In genomic region chr5:107449369-107449768, GRCh38 we compare ENCODE assay signal across 1 cellular context.
TF ChIP-seq lines count a peak whose summit lies in the region.

No MANE protein-coding gene starts in this region.

TF ChIP-seq in HepG2, 621 proteins besides CTCF, POLR2A, EP300 and RAD21 (continued from another document):
- TF ChIP-seq ZNF770 (CRISPR knock-in tag; IDR thresholded peaks at IDR 0.05) (no peak), ZNF747 (CRISPR knock-in tag; IDR thresholded peaks at IDR 0.05; ENCODE audit: borderline replicate concordance) (no peak), ZNF263 (CRISPR knock-in tag; IDR thresholded peaks at IDR 0.05) (no peak), JUNB (CRISPR knock-in tag; IDR thresholded peaks at IDR 0.05; ENCODE audit: borderline replicate concordance) (no peak), SIX1 (CRISPR knock-in tag; IDR thresholded peaks at IDR 0.05; ENCODE audit: borderline replicate concordance) (no peak), ZNF280B (CRISPR knock-in tag; IDR thresholded peaks at IDR 0.05; ENCODE audit: borderline replicate concordance) (no peak), ZNF678 (CRISPR knock-in tag; IDR thresholded peaks at IDR 0.05) (no peak), ZNF776 (CRISPR knock-in tag; IDR thresholded peaks at IDR 0.05) (no peak), ZNF18 (CRISPR knock-in tag; IDR thresholded peaks at IDR 0.05; ENCODE audit: insufficient replicate concordance) (no peak)
